Comparison of ENCODE assay signal across 20 cellular contexts in the genomic region with DNA sequence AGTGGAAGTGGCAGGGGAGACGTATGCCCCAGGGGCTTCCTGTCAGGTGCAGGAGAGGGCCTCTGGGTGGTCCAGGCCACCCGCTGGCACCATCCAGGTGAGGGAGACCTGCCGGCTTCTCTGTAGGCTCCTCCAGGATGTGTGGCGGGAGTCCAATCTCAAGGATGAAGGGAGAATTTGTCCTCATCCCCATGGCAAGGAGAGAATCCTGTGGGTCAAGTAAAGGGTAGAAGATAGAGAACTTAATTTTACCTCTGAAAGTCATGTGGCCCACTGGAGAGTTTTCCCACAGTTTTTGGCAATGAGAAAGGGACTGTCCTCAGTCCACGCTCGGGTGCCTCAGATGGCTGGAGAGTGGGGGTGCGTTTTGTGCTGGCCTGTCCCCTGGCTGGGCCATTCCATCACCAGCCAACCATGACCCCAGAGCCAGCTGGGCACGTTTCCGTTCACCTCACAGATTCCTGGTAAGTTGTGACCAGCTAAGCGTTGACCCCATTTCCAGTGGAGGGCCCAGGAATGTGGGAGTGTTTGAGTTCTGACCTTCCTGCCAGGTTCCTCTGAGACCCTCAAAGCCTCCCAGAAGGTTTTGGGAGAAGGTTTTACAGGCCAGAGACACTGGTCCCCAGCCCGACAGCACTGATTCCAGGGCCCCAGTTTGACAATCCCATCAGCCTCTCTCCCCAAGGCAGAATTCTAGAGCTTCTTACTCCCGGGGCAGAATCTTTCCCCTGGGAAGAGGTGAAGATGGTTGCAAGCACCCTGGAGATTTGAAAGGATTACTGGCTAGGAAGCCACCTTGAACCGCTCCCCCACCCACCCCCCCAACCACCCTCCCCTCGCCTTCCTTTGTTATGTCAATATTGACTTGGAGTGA. TPM values are rescaled to one million over a fixed set of nuclear protein-coding genes. Genes with fewer than 3 reads are reported as not detected.
DNase-seq lines count a peak whose midpoint lies in the region; ATAC-seq and TF ChIP-seq lines count a peak whose summit lies in the region.
"Had no signal": no experiment of that assay in that cellular context is flagged by ENCODE, and none has a peak within 500 bp of the region (broad histone marks: within the 10 kb centered on the region; RNA-seq: fewer than 3 reads in every experiment).

No MANE protein-coding gene starts in this region.

- no peaks in the 10 kb centered on the region for H4K20me1 ChIP-seq in GM23338 (replicated peaks; ENCODE audit: insufficient read depth)

- H3K4me3 ChIP-seq in GM23338 = peak overlapping the region; percentile 86; the same call in 1 of the 2 replicates
- no peak overlapping the region for H3K4me3 ChIP-seq in mucosa of descending colon
- H3K4me3 ChIP-seq in stomach = no peak overlapping the region
- H3K4me3 ChIP-seq: SJCRH30, tibial artery had no signal

- TF ChIP-seq EP300 in stomach (IDR thresholded peaks at IDR 0.05) = no peak

- no peak overlapping the region for H3K27ac Mint-ChIP-seq in GM23338
- peak overlapping the region; percentile 65; the same call in 1 of the 2 replicates for H3K27ac Mint-ChIP-seq in WTC11
- H3K27ac Mint-ChIP-seq: activated CD8-positive, alpha-beta T cell treated with anti-CD3 and anti-CD28 coated beads for 36 hours; activated naive CD8-positive, alpha-beta T cell had no signal

- H3K4me3 Mint-ChIP-seq in GM23338 = peak overlapping the region; percentile 86; the same call in 2 of the 3 replicates
- peak overlapping the region; percentile 46; the same call in 1 of the 2 replicates for H3K4me3 Mint-ChIP-seq in WTC11
- H3K4me3 Mint-ChIP-seq: activated CD8-positive, alpha-beta T cell treated with anti-CD3 and anti-CD28 coated beads for 36 hours; activated naive CD8-positive, alpha-beta T cell; neural crest cell had no signal

- H3K27me3 Mint-ChIP-seq in GM23338 (ENCODE audit: insufficient read depth, low read depth, poor library complexity) (peaks cover 44% of the 10 kb centered on the region), WTC11 (ENCODE audit: low read depth) (peaks cover 39% of the 10 kb centered on the region)

- H3K4me1 ChIP-seq in GM23338 (ENCODE audit: insufficient read depth) (peaks cover 29% of the 10 kb centered on the region), mucosa of descending colon (ENCODE audit: low read depth) (peaks cover 50% of the 10 kb centered on the region), stomach (peaks cover 31 to 82% (median 78%) of the 10 kb centered on the region in 4 donors)
- H3K4me1 ChIP-seq: SJCRH30 had no signal

- H3K36me3 ChIP-seq in GM23338 (ENCODE audit: insufficient read depth) = no peaks in the 10 kb centered on the region
- H3K36me3 ChIP-seq in mucosa of descending colon (ENCODE audit: low read depth) = no peaks in the 10 kb centered on the region
- H3K36me3 ChIP-seq in stomach = no peaks in the 10 kb centered on the region
- H3K36me3 ChIP-seq: SJCRH30 had no signal

- intact Hi-C loops in mucosa of descending colon (cut with DNase I, micrococcal nuclease) (no loop called here), stomach (cut with DNase I; ENCODE audit: low total_unique reads) (no loop called here)

- H3K9me3 Mint-ChIP-seq in GM23338 = no peaks in the 10 kb centered on the region; the same call in 2 of the 3 replicates
- no peaks in the 10 kb centered on the region for H3K9me3 Mint-ChIP-seq in WTC11
- H3K9me3 Mint-ChIP-seq: activated CD8-positive, alpha-beta T cell treated with anti-CD3 and anti-CD28 coated beads for 36 hours; IgD-negative memory B cell; neural crest cell had no signal

- no peak overlapping the region for H3K27ac ChIP-seq in GM23338 (ENCODE audit: low read depth)
- H3K27ac ChIP-seq in stomach = peak overlapping the region in 4 of 5 donors; percentile 27 to 74 (median 50)
- H3K27ac ChIP-seq: SJCRH30, tibial artery had no signal

- H3K9me3 ChIP-seq in mucosa of descending colon (no peaks in the 10 kb centered on the region), stomach (no peaks in the 10 kb centered on the region)
- H3K9me3 ChIP-seq: SJCRH30, tibial artery had no signal

- no peak overlapping the region for H2AFZ ChIP-seq in GM23338

- no peaks in the 10 kb centered on the region for H3F3A ChIP-seq in GM23338 (replicated peaks; ENCODE audit: low read depth)

- CTCF ChIA-PET in WTC11 (lab: Charles Lee) = interaction anchor here (0.5 to 8.5 kb wide), 12 partner anchors 9 to 110 kb away, joined by 3 to 151 read pairs (median 6); a partner anchor contains a TSS

- no peaks in the 10 kb centered on the region; the same call in 1 of the 2 replicates for H3K79me2 ChIP-seq in GM23338 (replicated peaks; ENCODE audit: insufficient read depth)

- WGBS in stomach, 5 donors = 62 to 75% (median 67%) methylated on average over 11 to 14 of the region's 14 CpGs

- H3K36me3 Mint-ChIP-seq in GM23338 (ENCODE audit: low read depth) (no peaks in the 10 kb centered on the region; the same call in 2 of the 3 replicates), WTC11 (peaks cover 1% of the 10 kb centered on the region; the same call in 1 of the 2 replicates)
- H3K36me3 Mint-ChIP-seq: activated naive CD8-positive, alpha-beta T cell had no signal

- DNase-seq in GM23338 (ENCODE audit: low spot score) (no peak), WTC11 (ENCODE audit: low spot score) (no peak), mucosa of descending colon (peak in 2 of 3 donors; percentile 13 to 31), stomach (no peak), HPDE6-E6E7 (ENCODE audit: extremely low spot score) (no peak)
- DNase-seq in activated naive CD4-positive, alpha-beta T cell treated with anti-CD3 and anti-CD28 coated beads, Interleukin-2, amount 50 U/mL, for 16 hours = no peak
- DNase-seq: activated CD8-positive, alpha-beta T cell treated with anti-CD3 and anti-CD28 coated beads for 36 hours; activated T-cell treated with anti-CD3 and anti-CD28 coated beads, Interleukin-2, amount 50 U/mL, for 1 hour; EL; MM.1S; NCI-H82; SJCRH30; T-helper 17 cell; tibial artery had no signal

- H3K9me2 ChIP-seq in GM23338 (ENCODE audit: insufficient read depth) = 0 out of 2 replicates have a peak, but pooled peaks cover 2% of the 10 kb centered on the region

- TF ChIP-seq POLR2A in stomach (IDR thresholded peaks at IDR 0.05) = no peak

- H3K4me2 ChIP-seq in GM23338 = peak overlapping the region; percentile 82

- POLR2A ChIA-PET in WTC11 (lab: Charles Lee) = interaction anchor here (0.7 to 2.1 kb wide), 5 partner anchors 10 to 99 kb away, joined by 3 to 6 read pairs (median 3); no protein-coding TSS in a partner anchor

- H3K4me1 Mint-ChIP-seq in GM23338 = peaks cover 38% of the 10 kb centered on the region
- H3K4me1 Mint-ChIP-seq in WTC11 = peaks cover 43% of the 10 kb centered on the region

- no peak for TF ChIP-seq CTCF in GM23338 (conservative IDR thresholded peaks at IDR 0.05; ENCODE audit: low read depth in 2 of 2)
- no peak for TF ChIP-seq CTCF in WTC11 (IDR thresholded peaks at IDR 0.05)
- TF ChIP-seq CTCF in mucosa of descending colon (IDR thresholded peaks at IDR 0.05) = no peak
- TF ChIP-seq CTCF in stomach (IDR thresholded peaks at IDR 0.05) = no peak

- peaks cover 45% of the 10 kb centered on the region for H3K27me3 ChIP-seq in GM23338 (ENCODE audit: insufficient read depth)
- peaks cover 19 to 64% (median 33%) of the 10 kb centered on the region in 3 donors for H3K27me3 ChIP-seq in stomach

- ATAC-seq in GM23338 (no peak), WTC11 (no peak), mucosa of descending colon (no peak), HG03095 (IDR thresholded peaks at IDR 0.05; ENCODE audit: unreplicated experiment) (no peak), HG03159 (IDR thresholded peaks at IDR 0.05; ENCODE audit: unreplicated experiment) (no peak)
- ATAC-seq: activated CD8-positive, alpha-beta T cell treated with anti-CD3 and anti-CD28 coated beads for 36 hours; T-helper 17 cell had no signal

TF ChIP-seq in GM23338, 12 proteins besides CTCF, POLR2A, EP300 and RAD21 (continues in another document):
- no peak for TF ChIP-seq STAT1 (IDR thresholded peaks at IDR 0.05; ENCODE audit: unreplicated experiment)
- TF ChIP-seq EZH2 (IDR thresholded peaks at IDR 0.05; ENCODE audit: low read depth, unreplicated experiment) = no peak

TF ChIP-seq in WTC11, 78 proteins besides CTCF, POLR2A, EP300 and RAD21 (continues in another document):
- TF ChIP-seq, protein P1, sequence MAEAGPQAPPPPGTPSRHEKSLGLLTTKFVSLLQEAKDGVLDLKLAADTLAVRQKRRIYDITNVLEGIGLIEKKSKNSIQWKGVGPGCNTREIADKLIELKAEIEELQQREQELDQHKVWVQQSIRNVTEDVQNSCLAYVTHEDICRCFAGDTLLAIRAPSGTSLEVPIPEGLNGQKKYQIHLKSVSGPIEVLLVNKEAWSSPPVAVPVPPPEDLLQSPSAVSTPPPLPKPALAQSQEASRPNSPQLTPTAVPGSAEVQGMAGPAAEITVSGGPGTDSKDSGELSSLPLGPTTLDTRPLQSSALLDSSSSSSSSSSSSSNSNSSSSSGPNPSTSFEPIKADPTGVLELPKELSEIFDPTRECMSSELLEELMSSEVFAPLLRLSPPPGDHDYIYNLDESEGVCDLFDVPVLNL (CRISPR knock-in tag; IDR thresholded peaks at IDR 0.05; ENCODE audit: borderline replicate concordance, low read depth) = no peak
- peak; percentile 6; the same call in 1 of the 2 replicates for TF ChIP-seq ZNF423 (CRISPR knock-in tag; IDR thresholded peaks at IDR 0.05)

RNA-seq across cellular contexts. Expression of a gene that starts 2.6 kb away (rescaled TPM):
- total RNA-seq in GM23338 (2014; rRNA removed; shearing (Covaris generic)) = 3.3 and 5.1 TPM in 2 replicates
- polyA plus RNA-seq in GM23338 (2016; fragmentation: Nextera tagmentation; extraction: Ambion mirVana) (1.4 and 1.5 TPM in 2 replicates), stomach (1 to 10 TPM in 2 of 3 donors, under 1 TPM in 1; 0.92 to 7.8 (median 1.3) TPM)
- total RNA-seq in WTC11 (2021) (6.8 to 7.7 TPM (median 7.7 TPM) in 3 replicates), mucosa of descending colon (10 to 100 TPM; 16.5 to 48.6 (median 34.3) TPM), stomach (100 to 1,000 TPM in 1 of 5 donors, 10 to 100 TPM in 1, 1 to 10 TPM in 2, not detected in 1; 1.2 to 120 (median 9.9) TPM)
- total RNA-seq: H4, neural crest cell, SJCRH30 had no signal
- polyA plus RNA-seq: IgD-negative memory B cell had no signal

RNA-seq across cellular contexts. Expression of a gene that starts 8.7 kb away (rescaled TPM):
- 12.5 and 16.1 TPM in 2 replicates for total RNA-seq in GM23338 (2014; rRNA removed; shearing (Covaris generic))
- polyA plus RNA-seq in GM23338 (2016; fragmentation: Nextera tagmentation; extraction: Ambion mirVana) (3.1 TPM in 2 replicates), stomach (1 to 10 TPM; 3.6 to 5.1 (median 3.7) TPM)
- total RNA-seq in WTC11 (2021) (16.5 to 17.7 TPM (median 17.2 TPM) in 3 replicates), mucosa of descending colon (10 to 100 TPM; 21.2 to 21.8 (median 21.3) TPM), stomach (10 to 100 TPM in 4 of 5 donors, 1 to 10 TPM in 1; 7.3 to 44.9 (median 19.6) TPM)

RNA-seq across cellular contexts. Expression of a gene that starts 44.3 kb away (rescaled TPM):
- total RNA-seq in GM23338 (2014; rRNA removed; shearing (Covaris generic)) = 0.49 TPM in 1 of 2 replicates, not detected in the other
- polyA plus RNA-seq in GM23338 (2016; fragmentation: Nextera tagmentation; extraction: Ambion mirVana) = 1.2 and 2.4 TPM in 2 replicates
- 2.2 to 3.4 TPM (median 2.9 TPM) in 3 replicates for total RNA-seq in WTC11 (2021)
- total RNA-seq in mucosa of descending colon = 1 to 10 TPM; 1.1 to 9.4 (median 1.4) TPM
- 1 to 10 TPM in 2 of 5 donors, under 1 TPM in 1, not detected in 2; 0.29 to 1.4 (median 1.3) TPM for total RNA-seq in stomach
- under 1 TPM; 0.25 to 0.90 (median 0.61) TPM for polyA plus RNA-seq in stomach
- total RNA-seq: H4 had no signal

Comparison
In these comparisons a context has a peak if more than half of its experiments do, and no peak if none do; other contexts are left out.
1. DNase-seq: peak in mucosa of descending colon (2 of 3); none in GM23338 (single experiment), WTC11 (single experiment), stomach (single experiment), activated naive CD4-positive, alpha-beta T cell treated with anti-CD3 and anti-CD28 coated beads, Interleukin-2, amount 50 U/mL, for 16 hours (single experiment) and HPDE6-E6E7 (single experiment).